1 cellular context compared by ENCODE assay signal in genomic region chr7:97027427-97028234, GRCh38.
TF ChIP-seq lines count a peak whose summit lies in the region.

No MANE protein-coding gene starts in this region.

TF ChIP-seq in H1, 55 proteins besides CTCF, POLR2A, EP300 and RAD21:
- TF ChIP-seq CEBPB (IDR thresholded peaks at IDR 0.05; ENCODE audit: low read depth, low read length), result peak; percentile 88
- no peak for TF ChIP-seq SIX5 (IDR thresholded peaks at IDR 0.05; ENCODE audit: low read depth, low read length)
- TF ChIP-seq SIRT6 (IDR thresholded peaks at IDR 0.05; ENCODE audit: low read length), result no peak
- 0 out of 2 replicates have a peak, but pooled peaks have one; percentile 53 for TF ChIP-seq TEAD4 (IDR thresholded peaks at IDR 0.05; ENCODE audit: low read depth, low read length)
